ENCODE assay signal across 2 cellular contexts in the genomic region with DNA sequence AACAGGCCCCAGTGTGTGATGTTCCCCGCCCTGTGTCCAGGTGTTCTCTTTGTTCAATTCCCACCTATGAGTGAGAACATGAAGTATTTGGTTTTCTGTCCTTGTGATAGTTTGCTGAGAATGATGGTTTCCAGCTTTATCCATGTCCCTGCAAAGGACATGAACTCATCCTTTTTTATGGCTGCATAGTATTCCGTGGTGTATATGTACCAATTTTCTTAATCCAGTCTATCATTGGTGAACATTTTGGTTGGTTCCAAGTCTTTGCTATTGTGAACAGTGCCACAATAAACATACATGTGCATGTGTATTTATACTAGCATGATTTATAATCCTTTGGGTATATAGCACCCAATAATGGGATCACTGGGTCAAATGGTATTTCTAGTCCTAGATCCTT. TPM values are rescaled to one million over a fixed set of nuclear protein-coding genes. Genes with fewer than 3 reads are reported as not detected.
"Had no signal": no experiment of that assay in that cellular context is flagged by ENCODE, and none has a peak within 500 bp of the region (broad histone marks: within the 10 kb centered on the region; RNA-seq: fewer than 3 reads in every experiment).

No MANE protein-coding gene starts in this region.

RNA-seq across cellular contexts. Expression of gene NINL, which starts 45.3 kb away (rescaled TPM):
- total RNA-seq: HT-29, HT1080 had no signal
